10 cellular contexts compared by ENCODE assay signal in the genomic region with DNA sequence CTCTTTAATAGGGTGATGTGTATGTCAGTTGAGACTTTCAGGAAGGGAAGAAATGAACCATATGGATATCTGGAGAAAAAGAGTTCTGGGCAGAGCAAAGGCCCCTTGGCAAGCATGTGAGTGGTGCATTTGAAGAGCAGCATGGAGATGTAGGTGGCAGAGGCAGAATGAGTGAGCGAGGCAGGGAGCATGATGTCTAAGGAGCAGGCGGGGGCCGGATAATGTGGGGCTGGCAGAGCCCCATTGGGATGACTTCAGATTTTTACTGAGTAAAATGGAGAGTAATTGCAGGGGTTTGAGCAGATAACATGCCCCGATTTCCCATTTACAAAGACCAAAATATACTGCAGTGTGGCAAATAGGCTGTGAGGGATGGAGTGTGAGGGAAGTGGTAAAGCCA.
"Had no signal": no experiment of that assay in that cellular context is flagged by ENCODE, and none has a peak within 500 bp of the region (broad histone marks: within the 10 kb centered on the region; RNA-seq: fewer than 3 reads in every experiment).

No MANE protein-coding gene starts in this region.

- H3K4me3 Mint-ChIP-seq: HFFc6, IgD-negative memory B cell had no signal

- FAIRE-seq: HTR-8/SVneo had no signal

- H3K27ac Mint-ChIP-seq: HFFc6, IgD-negative memory B cell had no signal

- DNase-seq: GM23248, H7, HFFc6, Karpas-422, KBM-7 had no signal

- H2AFZ ChIP-seq: GM23248 had no signal

- H3K36me3 ChIP-seq: HAP-1 had no signal

- H3K9ac ChIP-seq: GM23248, KMS-11 had no signal

- H3K27me3 Mint-ChIP-seq: IgD-negative memory B cell had no signal

- ATAC-seq: HCT116 had no signal

- H3K9me3 Mint-ChIP-seq: HFFc6, IgD-negative memory B cell had no signal

- H3K27ac ChIP-seq: GM23248, KMS-11 had no signal

- H3K9me3 ChIP-seq: HAP-1 had no signal

- H3K4me2 ChIP-seq: KMS-11 had no signal

- H3K36me3 Mint-ChIP-seq: IgD-negative memory B cell had no signal

- H3K4me3 ChIP-seq: GM23248, HAP-1 had no signal
